8 cellular contexts compared by ENCODE assay signal in the genomic region with DNA sequence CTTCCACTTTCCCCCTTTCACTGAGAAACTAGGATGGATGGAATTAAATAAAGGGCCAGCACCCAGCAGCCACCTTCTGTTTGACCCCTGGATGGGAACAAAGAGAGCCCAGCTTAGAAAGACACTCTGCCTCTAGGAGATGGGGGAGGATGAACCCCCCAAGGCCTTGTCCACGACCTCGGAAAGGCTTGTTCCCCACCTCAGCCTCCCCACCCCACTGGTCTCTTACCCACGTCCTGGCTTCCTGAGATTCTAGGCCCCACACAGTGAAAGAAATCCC. TPM values are rescaled to one million over a fixed set of nuclear protein-coding genes. Genes with fewer than 3 reads are reported as not detected.
DNase-seq lines count a peak whose midpoint lies in the region; ATAC-seq and TF ChIP-seq lines count a peak whose summit lies in the region.

No MANE protein-coding gene starts in this region.

- no peaks in the 10 kb centered on the region for H3K36me3 ChIP-seq in BJ (ENCODE audit: control insufficient read depth, insufficient read depth, low read length)
- H3K36me3 ChIP-seq in naive thymus-derived CD4-positive, alpha-beta T cell (ENCODE audit: control insufficient read depth in 2 of 3, insufficient read depth in 3 of 3, low read length in 3 of 3) = no peaks in the 10 kb centered on the region

- no peaks in the 10 kb centered on the region for H3K9me3 Mint-ChIP-seq in chondrocyte (ENCODE audit: low read depth)
- H3K9me3 Mint-ChIP-seq in naive thymus-derived CD4-positive, alpha-beta T cell = peaks cover 0 to 4% (median 0%) of the 10 kb centered on the region in 11 donors

- H3K27me3 ChIP-seq in BJ (ENCODE audit: control insufficient read depth, insufficient read depth, low read length) = no peaks in the 10 kb centered on the region
- H3K27me3 ChIP-seq in naive thymus-derived CD4-positive, alpha-beta T cell (ENCODE audit: control insufficient read depth in 2 of 2, insufficient read depth in 2 of 2, low read length in 2 of 2) = no peaks in the 10 kb centered on the region

- peak overlapping the region; percentile 97 for H3K27ac Mint-ChIP-seq in chondrocyte (ENCODE audit: unreplicated experiment)
- peak overlapping the region; percentile 87 to 97 (median 94) for H3K27ac Mint-ChIP-seq in naive thymus-derived CD4-positive, alpha-beta T cell

- ATAC-seq in HG03432 (IDR thresholded peaks at IDR 0.05; ENCODE audit: unreplicated experiment) (peak; percentile 12), GM18867 (IDR thresholded peaks at IDR 0.05; ENCODE audit: unreplicated experiment) (no peak)
- ATAC-seq in naive thymus-derived CD4-positive, alpha-beta T cell = no peak

- peaks cover 82% of the 10 kb centered on the region for H3K4me1 Mint-ChIP-seq in chondrocyte (ENCODE audit: low read depth)
- H3K4me1 Mint-ChIP-seq in naive thymus-derived CD4-positive, alpha-beta T cell = peaks cover 81 to 100% (median 99%) of the 10 kb centered on the region in 7 donors

- H3K27ac ChIP-seq in naive thymus-derived CD4-positive, alpha-beta T cell (ENCODE audit: low read depth, low read length) = peak overlapping the region; percentile 78

- CTCF ChIA-PET in BJ (lab: Yijun Ruan, JAX) = interaction anchor here (1.0 to 4.0 kb wide), 4 partner anchors 21 to 37 kb away, joined by 3 to 26 read pairs (median 4); partner anchors contain the start of gene CFAP58
- CTCF ChIA-PET in naive thymus-derived CD4-positive, alpha-beta T cell (lab: Charles Lee) = interaction anchor here (0.6 to 2.7 kb wide), 5 partner anchors 10 to 54 kb away, joined by 3 to 15 read pairs (median 9); partner anchors contain the start of gene ITPRIP

- peak overlapping the region; percentile 50 for H3K4me3 Mint-ChIP-seq in chondrocyte (ENCODE audit: unreplicated experiment)
- H3K4me3 Mint-ChIP-seq in naive thymus-derived CD4-positive, alpha-beta T cell = peak overlapping the region; percentile 76 to 93 (median 86)

- H3K4me1 ChIP-seq in naive thymus-derived CD4-positive, alpha-beta T cell (ENCODE audit: control insufficient read depth in 2 of 2, insufficient read depth in 2 of 2, low read length in 2 of 2) = peaks cover 65 to 97% of the 10 kb centered on the region in 2 donors

- TF ChIP-seq CTCF in BJ (IDR thresholded peaks at IDR 0.05; ENCODE audit: insufficient read depth, low read depth, low read length) (no peak), chondrocyte (IDR thresholded peaks at IDR 0.05) (no peak)

- H3K9me3 ChIP-seq in naive thymus-derived CD4-positive, alpha-beta T cell (ENCODE audit: control insufficient read depth in 2 of 3, low read length in 3 of 3) = no peaks in the 10 kb centered on the region

- no peaks in the 10 kb centered on the region for H3K27me3 Mint-ChIP-seq in chondrocyte (ENCODE audit: low read depth)
- H3K27me3 Mint-ChIP-seq in naive thymus-derived CD4-positive, alpha-beta T cell = no peaks in the 10 kb centered on the region

- intact Hi-C loops in naive thymus-derived CD4-positive, alpha-beta T cell (cut with micrococcal nuclease) = loop anchor here (2.0 to 5.0 kb wide), 4 partner anchors 20 to 411 kb away; partner anchors contain the start of genes GSTO2 (in 1 of the 2), SFR1 (in 1 of the 2) and STN1 (in 1 of the 2)

- no peaks in the 10 kb centered on the region for H3K36me3 Mint-ChIP-seq in chondrocyte (ENCODE audit: low read depth)
- H3K36me3 Mint-ChIP-seq in naive thymus-derived CD4-positive, alpha-beta T cell = peaks cover 0 to 20% (median 4%) of the 10 kb centered on the region in 5 donors

- POLR2A ChIA-PET in BJ (lab: Charles Lee) = no interaction called here
- POLR2A ChIA-PET in naive thymus-derived CD4-positive, alpha-beta T cell (lab: Charles Lee) = interaction anchor here (0.9 to 5.9 kb wide), 6 partner anchors 9 to 207 kb away, joined by 3 to 60 read pairs (median 6); partner anchors contain the start of genes ITPRIP and SFR1

- H3K4me3 ChIP-seq in BJ (ENCODE audit: low read depth, low read length) = peak overlapping the region; percentile 15; the same call in 1 of the 2 replicates
- H3K4me3 ChIP-seq in naive thymus-derived CD4-positive, alpha-beta T cell (ENCODE audit: low read length) = peak overlapping the region; percentile 51

- DNase-seq in BJ (ENCODE audit: low read depth) = no peak
- no peak for DNase-seq in chondrocyte (ENCODE audit: low spot score)
- DNase-seq in naive thymus-derived CD4-positive, alpha-beta T cell = no peak
- DNase-seq in NCI-H69 (lab: John Stamatoyannopoulos, UW) = no peak
- DNase-seq in medulla oblongata (ENCODE audit: extremely low spot score) = no peak
- no peak for DNase-seq in AML-193 (lab: John Stamatoyannopoulos, UW)

RNA-seq across cellular contexts. Expression of gene ITPRIP, which starts 9.7 kb away (rescaled TPM):
- 24.4 and 33.6 TPM in 2 replicates for polyA plus RNA-seq in BJ (2011; rRNA removed)
- 25.3 and 28.0 TPM in 2 replicates for polyA minus RNA-seq in BJ (2011; rRNA and poly(A)+ RNA removed)
- 10.3 to 14.5 TPM (median 14.1 TPM) in 3 replicates for total RNA-seq in chondrocyte
- total RNA-seq in naive thymus-derived CD4-positive, alpha-beta T cell = 100 to 1,000 TPM in 1 of 5 experiments, 10 to 100 TPM in 4; 20.0 to 129 (median 27.8) TPM
- 10 to 100 TPM; 17.8 to 18.0 TPM for polyA plus RNA-seq in naive thymus-derived CD4-positive, alpha-beta T cell

RNA-seq across cellular contexts. Expression of gene CFAP58, which starts 25.1 kb away (rescaled TPM):
- 0.23 and 0.37 TPM in 2 replicates for polyA plus RNA-seq in BJ (2011; rRNA removed)
- 0.09 and 0.10 TPM in 2 replicates for polyA minus RNA-seq in BJ (2011; rRNA and poly(A)+ RNA removed)
- 0.13 to 0.27 TPM (median 0.15 TPM) in 3 replicates for total RNA-seq in chondrocyte
- under 1 TPM in 1 of 5 experiments, not detected in 4; 0.17 TPM for total RNA-seq in naive thymus-derived CD4-positive, alpha-beta T cell
- not detected for polyA plus RNA-seq in naive thymus-derived CD4-positive, alpha-beta T cell

RNA-seq across cellular contexts. Expression of gene GSTO2, which starts 59.6 kb away (rescaled TPM):
- 4.9 and 7.0 TPM in 2 replicates for polyA plus RNA-seq in BJ (2011; rRNA removed)
- 2.5 and 2.9 TPM in 2 replicates for polyA minus RNA-seq in BJ (2011; rRNA and poly(A)+ RNA removed)
- 0.28 to 0.73 TPM (median 0.32 TPM) in 3 replicates for total RNA-seq in chondrocyte
- total RNA-seq in naive thymus-derived CD4-positive, alpha-beta T cell = 1 to 10 TPM; 1.1 to 2.5 (median 1.4) TPM
- 1 to 10 TPM; 1.0 to 1.3 TPM for polyA plus RNA-seq in naive thymus-derived CD4-positive, alpha-beta T cell
